10 cellular contexts compared by ENCODE assay signal in the genomic region with DNA sequence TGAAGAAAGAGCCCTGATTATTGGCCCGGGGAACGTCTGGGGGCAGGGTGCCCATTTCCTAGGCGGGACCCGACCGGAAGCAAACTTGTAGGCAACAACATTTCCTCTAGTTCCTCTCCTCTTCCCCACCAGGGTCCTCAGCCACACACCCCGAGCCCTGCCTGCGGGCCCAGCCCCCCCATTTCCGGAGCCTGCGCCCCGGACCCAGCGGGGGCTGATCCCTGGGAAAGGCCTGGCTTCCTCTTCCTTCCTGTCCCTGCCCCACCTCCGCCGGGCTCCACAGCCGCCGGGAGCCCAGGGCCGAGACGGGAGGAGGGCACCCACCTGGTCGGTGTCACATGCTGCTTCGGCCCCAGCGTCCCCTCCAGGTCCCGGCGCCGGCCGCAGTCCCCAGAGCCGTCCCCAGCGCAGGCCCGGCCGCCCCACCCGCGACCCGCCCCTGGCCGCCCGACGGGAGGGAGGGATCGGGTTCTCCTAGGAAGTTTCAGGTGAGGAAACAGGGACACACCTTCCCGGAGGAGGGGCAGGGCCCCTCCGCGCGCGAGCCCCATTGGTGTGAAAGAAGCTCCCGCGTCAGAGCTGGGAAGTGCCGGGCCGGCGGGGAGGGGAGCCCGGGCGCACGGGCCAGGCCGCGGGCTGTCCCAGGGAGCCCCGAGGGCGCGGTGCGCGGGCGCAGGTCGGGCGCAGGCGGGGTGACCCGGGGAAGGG. TPM values are rescaled to one million over a fixed set of nuclear protein-coding genes. Genes with fewer than 3 reads are reported as not detected.
DNase-seq lines count a peak whose midpoint lies in the region; ATAC-seq, FAIRE-seq and TF ChIP-seq lines count a peak whose summit lies in the region.
"Not testable (repeated sequence)": the region's sequence is repeated elsewhere in the genome, so short reads cannot be mapped to it uniquely, and the experiment has no call there.
"Had no signal": no experiment of that assay in that cellular context is flagged by ENCODE, and none has a peak within 500 bp of the region (broad histone marks: within the 10 kb centered on the region; RNA-seq: fewer than 3 reads in every experiment).

No MANE protein-coding gene starts in this region.

- not testable (repeated sequence) for FAIRE-seq in pancreas (lab: Jason Lieb, UNC)

- not testable (repeated sequence) for H3K27me3 Mint-ChIP-seq in CD4-positive, alpha-beta T cell; activated CD8-positive, alpha-beta memory T cell treated with anti-CD3 and anti-CD28 coated beads, Interleukin-2, amount 10 ng/mL, durations not matched to agents 7 days and 5 days; glutamatergic neuron (ENCODE audit: unreplicated experiment)

- intact Hi-C loops in CD4-positive, alpha-beta T cell (cut with DNase I, micrococcal nuclease); pancreas (cut with DNase I): not testable (repeated sequence)

- H3K9me3 ChIP-seq in CD4-positive, alpha-beta T cell (ENCODE audit: control insufficient read depth, low read length); pancreas: not testable (repeated sequence)

- not testable (repeated sequence) for H3K27me3 ChIP-seq in CD4-positive, alpha-beta T cell (ENCODE audit: control insufficient read depth, insufficient read depth, low read length); pancreas

- no CpG with 5 or more reads among the region's 60 CpGs for WGBS in pancreas, 2 donors

- not testable (repeated sequence) for H3K4me3 ChIP-seq in pancreas

- H3K9me3 Mint-ChIP-seq in CD4-positive, alpha-beta T cell; activated CD8-positive, alpha-beta memory T cell treated with anti-CD3 and anti-CD28 coated beads, Interleukin-2, amount 10 ng/mL, durations not matched to agents 7 days and 5 days (ENCODE audit: low read depth); glutamatergic neuron (ENCODE audit: unreplicated experiment): not testable (repeated sequence)

- not testable (repeated sequence) for DNase-seq in CD4-positive, alpha-beta T cell; activated CD8-positive, alpha-beta memory T cell treated with anti-CD3 and anti-CD28 coated beads, Interleukin-2, amount 10 ng/mL, durations not matched to agents 7 days and 5 days
- DNase-seq in glutamatergic neuron (peak; percentile 19), pancreas (peak in 1 of 6 donors; percentile 32)

- peak; percentile 75 for ATAC-seq in CD4-positive, alpha-beta T cell (ENCODE audit: poor library complexity)
- peak; percentile 83 for ATAC-seq in GM19324 (IDR thresholded peaks at IDR 0.05; ENCODE audit: low FRiP score, unreplicated experiment)
- peak; percentile 84 for ATAC-seq in GM21717 (IDR thresholded peaks at IDR 0.05; ENCODE audit: unreplicated experiment)
- peak; percentile 82 for ATAC-seq in HG02973 (IDR thresholded peaks at IDR 0.05; ENCODE audit: unreplicated experiment)
- peak; percentile 75 for ATAC-seq in HG03457 (IDR thresholded peaks at IDR 0.05; ENCODE audit: unreplicated experiment)
- ATAC-seq in activated CD8-positive, alpha-beta memory T cell treated with anti-CD3 and anti-CD28 coated beads, Interleukin-2, amount 10 ng/mL, durations not matched to agents 7 days and 5 days: peak; percentile 88
- peak; percentile 96 to 99 (median 98) for ATAC-seq in pancreas

- H3K4me3 Mint-ChIP-seq in CD4-positive, alpha-beta T cell; activated CD8-positive, alpha-beta memory T cell treated with anti-CD3 and anti-CD28 coated beads, Interleukin-2, amount 10 ng/mL, durations not matched to agents 7 days and 5 days; glutamatergic neuron (ENCODE audit: unreplicated experiment): not testable (repeated sequence)

- H3K36me3 ChIP-seq in pancreas: not testable (repeated sequence)

- not testable (repeated sequence) for H3K36me3 Mint-ChIP-seq in CD4-positive, alpha-beta T cell (ENCODE audit: low read depth); activated CD8-positive, alpha-beta memory T cell treated with anti-CD3 and anti-CD28 coated beads, Interleukin-2, amount 10 ng/mL, durations not matched to agents 7 days and 5 days; glutamatergic neuron (ENCODE audit: unreplicated experiment)

- CTCF ChIA-PET in CD4-positive, alpha-beta T cell (lab: Charles Lee); activated CD8-positive, alpha-beta memory T cell treated with anti-CD3 and anti-CD28 coated beads, Interleukin-2, amount 10 ng/mL, durations not matched to agents 7 days and 5 days (lab: Charles Lee): not testable (repeated sequence)

- H3K27ac Mint-ChIP-seq in CD4-positive, alpha-beta T cell; activated CD8-positive, alpha-beta memory T cell treated with anti-CD3 and anti-CD28 coated beads, Interleukin-2, amount 10 ng/mL, durations not matched to agents 7 days and 5 days; glutamatergic neuron (ENCODE audit: unreplicated experiment): not testable (repeated sequence)

- TF ChIP-seq CTCF in CD4-positive, alpha-beta T cell (IDR thresholded peaks at IDR 0.05); glutamatergic neuron (IDR thresholded peaks at IDR 0.05; ENCODE audit: partially characterized antibody, unreplicated experiment); pancreas (IDR thresholded peaks at IDR 0.05): not testable (repeated sequence)

- H3K4me1 ChIP-seq in pancreas: not testable (repeated sequence)

- H3K27ac ChIP-seq in CD4-positive, alpha-beta T cell (ENCODE audit: low read depth, low read length); pancreas: not testable (repeated sequence)

- not testable (repeated sequence) for H3K4me1 Mint-ChIP-seq in CD4-positive, alpha-beta T cell (ENCODE audit: low read depth); activated CD8-positive, alpha-beta memory T cell treated with anti-CD3 and anti-CD28 coated beads, Interleukin-2, amount 10 ng/mL, durations not matched to agents 7 days and 5 days; glutamatergic neuron (ENCODE audit: low read depth, unreplicated experiment)

- POLR2A ChIA-PET in CD4-positive, alpha-beta T cell (lab: Charles Lee): not testable (repeated sequence)

RNA-seq across cellular contexts. Expression of a gene that starts 18.3 kb away (rescaled TPM):
- total RNA-seq in CD4-positive, alpha-beta T cell: under 1 TPM; 0.11 to 0.19 TPM
- total RNA-seq in activated CD8-positive, alpha-beta memory T cell treated with anti-CD3 and anti-CD28 coated beads, Interleukin-2, amount 10 ng/mL, durations not matched to agents 7 days and 5 days: not detected
- not detected for total RNA-seq in glutamatergic neuron (ENCODE audit: unreplicated experiment)
- not detected for total RNA-seq in pancreas
- under 1 TPM in 1 of 2 donors, not detected in 1; 0.14 TPM for polyA plus RNA-seq in pancreas
- total RNA-seq: osteocyte had no signal

RNA-seq across cellular contexts. Expression of a gene that starts 24.9 kb away (rescaled TPM):
- under 1 TPM; 0.17 to 0.30 TPM for total RNA-seq in CD4-positive, alpha-beta T cell
- total RNA-seq in activated CD8-positive, alpha-beta memory T cell treated with anti-CD3 and anti-CD28 coated beads, Interleukin-2, amount 10 ng/mL, durations not matched to agents 7 days and 5 days: not detected
- 0.54 TPM for total RNA-seq in glutamatergic neuron (ENCODE audit: unreplicated experiment)
- total RNA-seq in pancreas: 1 to 10 TPM in 5 of 6 donors, under 1 TPM in 1; 0.72 to 2.6 (median 1.7) TPM
- 1 to 10 TPM in 1 of 2 donors, not detected in 1; 1.8 TPM for polyA plus RNA-seq in pancreas
- total RNA-seq: osteocyte had no signal

RNA-seq across cellular contexts. Expression of a gene that starts 29.4 kb away (rescaled TPM):
- total RNA-seq in CD4-positive, alpha-beta T cell: 1 to 10 TPM; 5.4 to 5.6 TPM
- total RNA-seq in activated CD8-positive, alpha-beta memory T cell treated with anti-CD3 and anti-CD28 coated beads, Interleukin-2, amount 10 ng/mL, durations not matched to agents 7 days and 5 days: 1 to 10 TPM in 1 of 2 experiments, under 1 TPM in 1; 0.54 to 1.4 TPM
- 0.22 TPM for total RNA-seq in glutamatergic neuron (ENCODE audit: unreplicated experiment)
- total RNA-seq in pancreas: 1 to 10 TPM; 2.9 to 5.7 (median 3.5) TPM
- 1 to 10 TPM; 1.3 to 1.4 TPM for polyA plus RNA-seq in pancreas

RNA-seq across cellular contexts. Expression of a gene that starts 54.5 kb away (rescaled TPM):
- total RNA-seq in CD4-positive, alpha-beta T cell: not detected
- not detected for total RNA-seq in activated CD8-positive, alpha-beta memory T cell treated with anti-CD3 and anti-CD28 coated beads, Interleukin-2, amount 10 ng/mL, durations not matched to agents 7 days and 5 days
- not detected for total RNA-seq in glutamatergic neuron (ENCODE audit: unreplicated experiment)
- total RNA-seq in pancreas: not detected
- not detected for polyA plus RNA-seq in pancreas
- total RNA-seq: mesenteric fat pad had no signal
